In the genomic region with DNA sequence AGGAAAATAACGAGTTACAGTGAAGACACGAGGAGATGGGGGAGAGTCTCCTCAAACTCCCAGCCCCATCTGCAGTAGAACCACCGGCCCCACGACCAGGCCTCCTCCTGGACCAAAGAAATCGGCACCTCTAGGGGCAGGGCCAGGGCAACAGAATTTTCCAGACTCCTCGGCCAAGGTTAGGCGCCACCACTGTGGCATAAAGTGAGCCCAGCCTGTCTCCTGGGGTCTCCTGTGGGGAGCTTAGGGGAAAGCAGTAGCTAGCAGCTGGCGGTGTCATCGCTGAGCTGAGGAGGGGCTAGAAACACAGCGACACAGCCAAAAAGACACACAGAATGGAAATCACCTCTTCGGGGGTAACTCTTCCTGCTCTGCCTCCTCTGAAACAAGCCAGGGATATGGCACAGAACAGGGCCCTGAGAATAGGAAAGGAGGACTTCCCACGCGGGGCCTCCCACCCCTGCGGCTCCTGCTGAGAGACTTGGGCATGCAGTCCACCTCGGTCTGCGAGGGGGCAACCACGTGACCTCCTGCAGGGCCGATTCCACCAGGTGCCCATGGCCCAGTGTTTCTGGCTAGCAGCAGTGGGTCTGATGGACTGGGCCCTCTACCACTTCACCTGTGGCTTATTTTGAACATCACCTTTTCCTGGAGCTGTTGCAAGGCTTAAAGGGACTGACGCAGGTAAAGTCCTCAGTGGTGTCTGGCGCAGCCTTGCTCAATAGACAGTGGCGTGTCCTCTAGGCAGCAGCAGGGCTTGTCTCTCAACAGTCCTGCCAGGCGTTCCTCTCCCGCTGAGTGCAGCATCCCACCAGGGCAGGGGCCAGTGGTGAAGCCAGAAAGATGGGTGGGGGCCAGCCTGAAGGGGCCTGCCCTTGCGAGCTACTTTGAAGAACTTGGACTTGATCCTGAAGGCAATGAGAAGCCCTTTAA, we compare ENCODE assay signal across 21 cellular contexts. TPM values are rescaled to one million over a fixed set of nuclear protein-coding genes. Genes with fewer than 3 reads are reported as not detected.
"Had no signal": no experiment of that assay in that cellular context is flagged by ENCODE, and none has a peak within 500 bp of the region (broad histone marks: within the 10 kb centered on the region; RNA-seq: fewer than 3 reads in every experiment).

No MANE protein-coding gene starts in this region.

- H3K9me3 ChIP-seq: SJCRH30 had no signal

- H3K27ac ChIP-seq: SJCRH30 had no signal

- ATAC-seq: Panc1, PC-3, SK-N-SH treated with all-trans-retinoic acid at 6 μM for 48 hours, T-helper 17 cell had no signal

- H3K36me3 ChIP-seq: SJCRH30 had no signal

- H3K27me3 ChIP-seq: SJCRH30 had no signal

- DNase-seq: KBM-7, MV-4-11, NCI-H1048, NCI-H1105, NCI-H1417, NCI-H187, NCI-H2029, NCI-H2081 treated with DMSO at 0.1 percent for 48 hours, NCI-H2171, NCI-H345, NCI-H446 treated with DMSO at 0.1 percent for 48 hours, NCI-H510A treated with DMSO at 0.1 percent for 48 hours, NCI-H526, PC-3, SHP77 treated with DMSO at 0.1 percent for 48 hours, SJCRH30, T-helper 1 cell, T-helper 17 cell had no signal

RNA-seq across cellular contexts. Expression of a gene that starts 55.4 kb away (rescaled TPM):
- total RNA-seq: LHCN-M2 had no signal
